ENCODE assay signal across 3 cellular contexts in the genomic region with DNA sequence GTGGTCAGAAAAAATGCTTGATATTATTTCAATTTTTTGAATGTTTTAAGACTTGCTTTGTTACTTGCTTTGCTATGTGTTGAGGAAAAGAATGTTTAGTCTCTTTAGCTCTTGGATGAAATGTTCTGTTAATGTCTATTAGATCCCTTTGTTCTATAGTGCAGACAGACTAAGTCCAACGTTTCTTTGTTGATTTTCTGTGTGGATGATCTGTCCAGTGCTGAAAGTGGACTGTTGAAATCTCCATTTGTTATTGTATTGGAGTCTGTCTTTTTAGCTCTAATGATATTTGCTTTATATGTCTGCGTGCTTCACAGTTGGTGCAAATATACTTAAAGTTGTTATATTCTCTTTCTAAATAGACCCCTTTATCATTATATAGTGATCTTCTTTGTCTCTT.
A peak's percentile ranks its signal among the peaks of the same experiment; 100 is the strongest.
TF ChIP-seq lines count a peak whose summit lies in the region.

No MANE protein-coding gene starts in this region.

TF ChIP-seq in SK-N-SH, 30 proteins besides CTCF, POLR2A, EP300 and RAD21 (continued from another document):
- TF ChIP-seq, protein P1, sequence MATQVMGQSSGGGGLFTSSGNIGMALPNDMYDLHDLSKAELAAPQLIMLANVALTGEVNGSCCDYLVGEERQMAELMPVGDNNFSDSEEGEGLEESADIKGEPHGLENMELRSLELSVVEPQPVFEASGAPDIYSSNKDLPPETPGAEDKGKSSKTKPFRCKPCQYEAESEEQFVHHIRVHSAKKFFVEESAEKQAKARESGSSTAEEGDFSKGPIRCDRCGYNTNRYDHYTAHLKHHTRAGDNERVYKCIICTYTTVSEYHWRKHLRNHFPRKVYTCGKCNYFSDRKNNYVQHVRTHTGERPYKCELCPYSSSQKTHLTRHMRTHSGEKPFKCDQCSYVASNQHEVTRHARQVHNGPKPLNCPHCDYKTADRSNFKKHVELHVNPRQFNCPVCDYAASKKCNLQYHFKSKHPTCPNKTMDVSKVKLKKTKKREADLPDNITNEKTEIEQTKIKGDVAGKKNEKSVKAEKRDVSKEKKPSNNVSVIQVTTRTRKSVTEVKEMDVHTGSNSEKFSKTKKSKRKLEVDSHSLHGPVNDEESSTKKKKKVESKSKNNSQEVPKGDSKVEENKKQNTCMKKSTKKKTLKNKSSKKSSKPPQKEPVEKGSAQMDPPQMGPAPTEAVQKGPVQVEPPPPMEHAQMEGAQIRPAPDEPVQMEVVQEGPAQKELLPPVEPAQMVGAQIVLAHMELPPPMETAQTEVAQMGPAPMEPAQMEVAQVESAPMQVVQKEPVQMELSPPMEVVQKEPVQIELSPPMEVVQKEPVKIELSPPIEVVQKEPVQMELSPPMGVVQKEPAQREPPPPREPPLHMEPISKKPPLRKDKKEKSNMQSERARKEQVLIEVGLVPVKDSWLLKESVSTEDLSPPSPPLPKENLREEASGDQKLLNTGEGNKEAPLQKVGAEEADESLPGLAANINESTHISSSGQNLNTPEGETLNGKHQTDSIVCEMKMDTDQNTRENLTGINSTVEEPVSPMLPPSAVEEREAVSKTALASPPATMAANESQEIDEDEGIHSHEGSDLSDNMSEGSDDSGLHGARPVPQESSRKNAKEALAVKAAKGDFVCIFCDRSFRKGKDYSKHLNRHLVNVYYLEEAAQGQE (IDR thresholded peaks at IDR 0.05; ENCODE audit: low read depth, low read length): peak; percentile 73
- TF ChIP-seq, protein P2, sequence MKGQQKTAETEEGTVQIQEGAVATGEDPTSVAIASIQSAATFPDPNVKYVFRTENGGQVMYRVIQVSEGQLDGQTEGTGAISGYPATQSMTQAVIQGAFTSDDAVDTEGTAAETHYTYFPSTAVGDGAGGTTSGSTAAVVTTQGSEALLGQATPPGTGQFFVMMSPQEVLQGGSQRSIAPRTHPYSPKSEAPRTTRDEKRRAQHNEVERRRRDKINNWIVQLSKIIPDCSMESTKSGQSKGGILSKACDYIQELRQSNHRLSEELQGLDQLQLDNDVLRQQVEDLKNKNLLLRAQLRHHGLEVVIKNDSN (IDR thresholded peaks at IDR 0.05; ENCODE audit: borderline replicate concordance, low read depth): no peak
- no peak for TF ChIP-seq FOXM1 (IDR thresholded peaks at IDR 0.05; ENCODE audit: low read depth)

TF ChIP-seq in PFSK-1, 5 proteins besides CTCF, POLR2A, EP300 and RAD21 (continued from another document):
- TF ChIP-seq POLR2AphosphoS5 (IDR thresholded peaks at IDR 0.05; ENCODE audit: low read depth, low read length): no peak

TF ChIP-seq in liver, 16 proteins besides CTCF, POLR2A, EP300 and RAD21 (continued from another document):
- TF ChIP-seq ZBTB33 (IDR thresholded peaks at IDR 0.05): no peak
